ENCODE assay signal across 1 cellular context in the genomic region with DNA sequence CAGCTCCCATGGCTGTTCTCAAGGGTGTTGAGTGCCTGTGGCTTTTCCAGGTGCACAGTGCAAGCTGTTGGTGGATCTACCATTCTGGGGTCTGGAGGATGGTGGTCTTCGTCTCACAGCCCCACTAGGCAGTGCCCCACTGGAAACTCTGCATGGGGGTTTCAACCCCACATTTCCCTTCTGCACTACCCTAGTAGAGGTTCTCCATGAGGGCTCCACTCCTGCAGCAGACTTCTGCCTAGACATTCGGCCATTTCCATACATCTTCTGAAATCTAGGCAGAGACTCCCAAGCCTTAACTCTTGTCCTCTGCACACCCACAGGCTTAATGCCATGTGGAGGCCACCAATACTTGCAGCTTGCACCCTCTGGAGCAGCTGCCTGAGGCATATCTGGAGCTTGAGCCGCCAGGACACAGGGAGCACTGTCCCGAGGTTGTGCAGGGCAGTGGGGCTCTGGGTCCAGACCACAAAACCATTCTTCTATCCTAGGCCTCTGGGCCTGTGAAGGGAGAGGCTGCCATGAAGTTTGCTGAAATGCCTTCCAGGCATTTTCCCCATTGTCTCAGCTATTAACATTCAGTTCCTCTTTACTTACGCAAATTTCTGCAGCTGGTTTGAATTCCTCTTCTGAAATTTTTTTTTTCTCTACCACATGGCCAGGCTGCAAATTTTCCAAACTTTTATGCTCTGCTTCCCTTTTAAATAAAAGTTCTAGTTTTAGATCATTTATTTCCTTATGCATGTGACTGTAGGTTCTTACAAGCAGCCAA.
TF ChIP-seq lines count a peak whose summit lies in the region.

No MANE protein-coding gene starts in this region.

TF ChIP-seq in HEK293, 187 proteins besides CTCF, POLR2A, EP300 and RAD21 (continued from another document):
- TF ChIP-seq ATF2 (tag by site-specific recombination; IDR thresholded peaks at IDR 0.05; ENCODE audit: low read depth) = no peak
- TF ChIP-seq ZFP69B (tag by site-specific recombination; IDR thresholded peaks at IDR 0.05) = no peak
- TF ChIP-seq PATZ1 (tag by site-specific recombination; IDR thresholded peaks at IDR 0.05) = no peak
- TF ChIP-seq YY2 (tag by site-specific recombination; IDR thresholded peaks at IDR 0.05) = 0 out of 2 replicates have a peak, but pooled peaks have one; percentile 22
- no peak for TF ChIP-seq ZXDB (tag by site-specific recombination; IDR thresholded peaks at IDR 0.05)
- no peak for TF ChIP-seq ZBTB48 (tag by site-specific recombination; IDR thresholded peaks at IDR 0.05)
- TF ChIP-seq SETDB1 (IDR thresholded peaks at IDR 0.05; ENCODE audit: insufficient read length, low read length) = peak; percentile 59
- no peak for TF ChIP-seq GLI4 (tag by site-specific recombination; IDR thresholded peaks at IDR 0.05)
- no peak for TF ChIP-seq ZNF280D (tag by site-specific recombination; IDR thresholded peaks at IDR 0.05)
- peak; percentile 77; the same call in 1 of the 2 replicates for TF ChIP-seq TRIM28 (IDR thresholded peaks at IDR 0.05; ENCODE audit: borderline replicate concordance, low read length)
- TF ChIP-seq, protein P1, sequence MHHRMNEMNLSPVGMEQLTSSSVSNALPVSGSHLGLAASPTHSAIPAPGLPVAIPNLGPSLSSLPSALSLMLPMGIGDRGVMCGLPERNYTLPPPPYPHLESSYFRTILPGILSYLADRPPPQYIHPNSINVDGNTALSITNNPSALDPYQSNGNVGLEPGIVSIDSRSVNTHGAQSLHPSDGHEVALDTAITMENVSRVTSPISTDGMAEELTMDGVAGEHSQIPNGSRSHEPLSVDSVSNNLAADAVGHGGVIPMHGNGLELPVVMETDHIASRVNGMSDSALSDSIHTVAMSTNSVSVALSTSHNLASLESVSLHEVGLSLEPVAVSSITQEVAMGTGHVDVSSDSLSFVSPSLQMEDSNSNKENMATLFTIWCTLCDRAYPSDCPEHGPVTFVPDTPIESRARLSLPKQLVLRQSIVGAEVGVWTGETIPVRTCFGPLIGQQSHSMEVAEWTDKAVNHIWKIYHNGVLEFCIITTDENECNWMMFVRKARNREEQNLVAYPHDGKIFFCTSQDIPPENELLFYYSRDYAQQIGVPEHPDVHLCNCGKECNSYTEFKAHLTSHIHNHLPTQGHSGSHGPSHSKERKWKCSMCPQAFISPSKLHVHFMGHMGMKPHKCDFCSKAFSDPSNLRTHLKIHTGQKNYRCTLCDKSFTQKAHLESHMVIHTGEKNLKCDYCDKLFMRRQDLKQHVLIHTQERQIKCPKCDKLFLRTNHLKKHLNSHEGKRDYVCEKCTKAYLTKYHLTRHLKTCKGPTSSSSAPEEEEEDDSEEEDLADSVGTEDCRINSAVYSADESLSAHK (tag by site-specific recombination; IDR thresholded peaks at IDR 0.05) = no peak
- TF ChIP-seq REPIN1 (tag by site-specific recombination; IDR thresholded peaks at IDR 0.05; ENCODE audit: low read depth) = no peak
- no peak for TF ChIP-seq BCL11A (tag by site-specific recombination; IDR thresholded peaks at IDR 0.05; ENCODE audit: low read depth)
- no peak for TF ChIP-seq ZNF146 (tag by site-specific recombination; IDR thresholded peaks at IDR 0.05)
- TF ChIP-seq ZNF157 (tag by site-specific recombination; IDR thresholded peaks at IDR 0.05) = no peak
TF ChIP-seq in HEK293: peak in this region for 4.
